In genomic region chr2:227804970-227805369, GRCh38 we compare ENCODE assay signal across 1 cellular context.
TF ChIP-seq lines count a peak whose summit lies in the region.

No MANE protein-coding gene starts in this region.

TF ChIP-seq in H1, 55 proteins besides CTCF, POLR2A, EP300 and RAD21:
- TF ChIP-seq EGR1 (IDR thresholded peaks at IDR 0.05; ENCODE audit: borderline replicate concordance, low read depth, low read length): no peak
- TF ChIP-seq SAP30 (IDR thresholded peaks at IDR 0.05; ENCODE audit: insufficient read depth, insufficient replicate concordance, low read length): no peak
- no peak for TF ChIP-seq TBP (IDR thresholded peaks at IDR 0.05; ENCODE audit: low read depth, low read length)
- no peak for TF ChIP-seq RNF2 (IDR thresholded peaks at IDR 0.05; ENCODE audit: borderline replicate concordance, low read depth, low read length, missing control alignments, poor library complexity, severe bottlenecking)
- no peak for TF ChIP-seq RXRA (IDR thresholded peaks at IDR 0.05; ENCODE audit: insufficient read depth, low read depth, low read length)
- TF ChIP-seq JUN (IDR thresholded peaks at IDR 0.05; ENCODE audit: low read depth, low read length): no peak
- TF ChIP-seq GTF2F1 (IDR thresholded peaks at IDR 0.05; ENCODE audit: borderline replicate concordance, low read depth, low read length): no peak
- TF ChIP-seq ASH2L (IDR thresholded peaks at IDR 0.05; ENCODE audit: low read length): no peak
- TF ChIP-seq SRF (IDR thresholded peaks at IDR 0.05; ENCODE audit: low read depth, low read length): no peak
- TF ChIP-seq FOSL1 (IDR thresholded peaks at IDR 0.05; ENCODE audit: insufficient read depth, low read depth, low read length): no peak
- no peak for TF ChIP-seq ZNF274 (IDR thresholded peaks at IDR 0.05; ENCODE audit: borderline replicate concordance, extremely low read depth, low read length)
- TF ChIP-seq SUZ12 (IDR thresholded peaks at IDR 0.05; ENCODE audit: low read length): no peak
- TF ChIP-seq SIX5 (IDR thresholded peaks at IDR 0.05; ENCODE audit: low read depth, low read length): no peak
- no peak for TF ChIP-seq GABPA (IDR thresholded peaks at IDR 0.05; ENCODE audit: borderline replicate concordance, insufficient read depth, low read length)
- no peak for TF ChIP-seq TEAD4 (IDR thresholded peaks at IDR 0.05; ENCODE audit: low read depth, low read length)
- TF ChIP-seq SIRT6 (IDR thresholded peaks at IDR 0.05; ENCODE audit: low read length): no peak
- no peak for TF ChIP-seq EZH2 (IDR thresholded peaks at IDR 0.05; ENCODE audit: low read depth, low read length, severe bottlenecking)
TF ChIP-seq in H1: peak in this region for 0.
